17 cellular contexts compared by ENCODE assay signal in genomic region chr3:9110316-9110715, GRCh38.
"Had no signal": no experiment of that assay in that cellular context is flagged by ENCODE, and none has a peak within 500 bp of the region (broad histone marks: within the 10 kb centered on the region; RNA-seq: fewer than 3 reads in every experiment).

No MANE protein-coding gene starts in this region.

- ATAC-seq: activated naive CD4-positive, alpha-beta T cell treated with anti-CD3 and anti-CD28 coated beads, Interleukin-2, amount 50 U/mL, for 72 hours; activated T-helper 17 cell treated with anti-CD3 and anti-CD28 coated beads, Interleukin-2, amount 50 U/mL, for 72 hours; foreskin keratinocyte had no signal

- DNase-seq: activated CD4-positive, alpha-beta T cell treated with anti-CD3 and anti-CD28 coated beads for 1 hour; activated CD8-positive, alpha-beta memory T cell treated with anti-CD3 and anti-CD28 coated beads for 24 hours; activated CD8-positive, alpha-beta memory T cell treated with anti-CD3 and anti-CD28 coated beads, Interleukin-2, amount 50 U/mL, for 4 hours; activated T-cell treated with anti-CD3 and anti-CD28 coated beads, Interleukin-2, amount 50 U/mL, for 24 hours; effector CD8-positive, alpha-beta T cell; foreskin keratinocyte; kidney; retina; stimulated activated CD4-positive, alpha-beta T cell treated with anti-CD3 and anti-CD28 coated beads, Interleukin-4, amount 100 ng/mL, for 24 hours; stomach; T-helper 9 cell; testis had no signal

- H3K27ac ChIP-seq: breast epithelium, foreskin keratinocyte, SJSA1, stomach, testis had no signal

- H3K36me3 ChIP-seq: breast epithelium, SJSA1, stomach had no signal

- FAIRE-seq: astrocyte, kidney had no signal

- H3K9me3 ChIP-seq: breast epithelium, SJSA1, stomach, testis had no signal

- H3K4me1 ChIP-seq: breast epithelium, foreskin keratinocyte, SJSA1, testis had no signal

- H3K27me3 ChIP-seq: breast epithelium, foreskin keratinocyte, SJSA1, stomach, testis had no signal

- H3K4me3 ChIP-seq: breast epithelium, SJSA1, stomach, testis had no signal
